21 cellular contexts compared by ENCODE assay signal in genomic region chr15:62378772-62379171, GRCh38. TPM values are rescaled to one million over a fixed set of nuclear protein-coding genes. Genes with fewer than 3 reads are reported as not detected.
"Had no signal": no experiment of that assay in that cellular context is flagged by ENCODE, and none has a peak within 500 bp of the region (broad histone marks: within the 10 kb centered on the region; RNA-seq: fewer than 3 reads in every experiment).

No MANE protein-coding gene starts in this region.

- H3K79me2 ChIP-seq: hepatocyte had no signal

- H3K36me3 Mint-ChIP-seq: immature natural killer cell; mesothelial cell of epicardium; naive thymus-derived CD4-positive, alpha-beta T cell had no signal

- ATAC-seq: foreskin keratinocyte; gastroesophageal sphincter; heart left ventricle; left lung; left ventricle myocardium superior; lower lobe of right lung; naive thymus-derived CD4-positive, alpha-beta T cell had no signal

- H3K9me3 Mint-ChIP-seq: immature natural killer cell, mesothelial cell of epicardium had no signal

- H3K36me3 ChIP-seq: colonic mucosa, esophagus muscularis mucosa, gastroesophageal sphincter, heart left ventricle, left lung, lower lobe of right lung had no signal

- H3K4me1 Mint-ChIP-seq: immature natural killer cell; naive thymus-derived CD4-positive, alpha-beta T cell had no signal

- H3K4me1 ChIP-seq: colonic mucosa, esophagus muscularis mucosa, foreskin keratinocyte, gastroesophageal sphincter, left lung, lower lobe of right lung had no signal

- H3K27ac Mint-ChIP-seq: immature natural killer cell; mesothelial cell of epicardium; naive thymus-derived CD4-positive, alpha-beta T cell had no signal

- H3K4me3 Mint-ChIP-seq: immature natural killer cell; mesothelial cell of epicardium; naive thymus-derived CD4-positive, alpha-beta T cell had no signal

- H3K4me3 ChIP-seq: colonic mucosa, dorsolateral prefrontal cortex, esophagus muscularis mucosa, gastroesophageal sphincter, heart left ventricle, hepatocyte, left lung, lower lobe of right lung had no signal

- DNase-seq: colonic mucosa; dermis blood vessel endothelial cell; dorsolateral prefrontal cortex; effector CD4-positive, alpha-beta T cell; effector memory CD4-positive, alpha-beta T cell; foreskin keratinocyte; heart left ventricle; hypothalamus; immature natural killer cell; islet precursor cell; kidney; kidney glomerular epithelial cell; left lung; left ventricle myocardium superior; lower lobe of right lung; mesenchymal stem cell; naive thymus-derived CD4-positive, alpha-beta T cell had no signal

- H3K27me3 ChIP-seq: colonic mucosa, dorsolateral prefrontal cortex, heart left ventricle, hepatocyte had no signal

- H3K27ac ChIP-seq: colonic mucosa, dorsolateral prefrontal cortex, esophagus muscularis mucosa, foreskin keratinocyte, gastroesophageal sphincter, heart left ventricle, hepatocyte, left lung, lower lobe of right lung had no signal

- H2AFZ ChIP-seq: hepatocyte had no signal

- H3K4me2 ChIP-seq: hepatocyte had no signal

- H3K9me3 ChIP-seq: colonic mucosa, esophagus muscularis mucosa, gastroesophageal sphincter, heart left ventricle, left lung, lower lobe of right lung had no signal

RNA-seq across cellular contexts. Expression of gene TLN2, which starts 11.6 kb away (rescaled TPM):
- polyA plus RNA-seq: naive thymus-derived CD4-positive, alpha-beta T cell had no signal
